ENCODE assay signal across 1 cellular context in the genomic region with DNA sequence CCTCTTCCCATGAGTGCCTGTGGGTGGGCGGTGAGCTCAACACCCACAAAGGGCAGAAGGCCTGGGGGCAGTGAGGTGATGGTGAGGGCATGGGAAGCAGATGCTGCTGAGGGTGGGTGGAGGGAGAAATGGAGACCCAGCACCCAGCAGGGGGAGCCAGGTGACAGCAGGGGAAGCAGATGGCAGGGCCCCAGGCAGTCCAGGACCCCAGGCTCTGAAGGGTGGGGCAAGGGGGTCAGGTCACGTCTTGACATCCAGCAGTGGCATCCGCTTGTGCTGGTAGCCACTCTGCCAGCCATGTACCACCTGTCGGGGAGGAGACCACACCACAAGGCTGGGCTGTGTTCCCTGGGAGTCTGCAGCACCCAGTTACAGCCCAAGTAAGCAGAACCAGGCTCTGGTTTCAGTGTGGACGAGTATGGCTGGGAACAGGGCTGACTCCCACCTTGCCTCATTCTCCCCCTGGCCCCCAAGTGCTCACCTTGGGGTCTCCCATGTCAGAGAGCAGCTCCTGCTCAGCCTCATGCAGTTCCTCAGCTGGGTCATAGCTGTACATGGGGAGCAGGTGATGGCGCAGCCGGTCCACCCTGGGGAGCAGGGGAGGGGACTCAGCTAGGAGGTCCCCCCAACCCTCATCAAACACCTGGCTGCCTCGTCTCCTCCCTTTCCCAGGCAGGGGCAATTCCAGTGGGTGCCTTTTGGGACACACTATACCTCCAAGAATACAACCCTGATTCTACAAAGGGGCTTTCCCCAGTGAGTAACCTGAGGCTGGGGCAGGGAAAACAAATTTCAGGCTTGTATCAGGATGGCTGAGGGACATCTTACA.
TF ChIP-seq lines count a peak whose summit lies in the region.

No MANE protein-coding gene starts in this region.

TF ChIP-seq in HEK293, 187 proteins besides CTCF, POLR2A, EP300 and RAD21 (continued from another document):
- TF ChIP-seq, protein P1, sequence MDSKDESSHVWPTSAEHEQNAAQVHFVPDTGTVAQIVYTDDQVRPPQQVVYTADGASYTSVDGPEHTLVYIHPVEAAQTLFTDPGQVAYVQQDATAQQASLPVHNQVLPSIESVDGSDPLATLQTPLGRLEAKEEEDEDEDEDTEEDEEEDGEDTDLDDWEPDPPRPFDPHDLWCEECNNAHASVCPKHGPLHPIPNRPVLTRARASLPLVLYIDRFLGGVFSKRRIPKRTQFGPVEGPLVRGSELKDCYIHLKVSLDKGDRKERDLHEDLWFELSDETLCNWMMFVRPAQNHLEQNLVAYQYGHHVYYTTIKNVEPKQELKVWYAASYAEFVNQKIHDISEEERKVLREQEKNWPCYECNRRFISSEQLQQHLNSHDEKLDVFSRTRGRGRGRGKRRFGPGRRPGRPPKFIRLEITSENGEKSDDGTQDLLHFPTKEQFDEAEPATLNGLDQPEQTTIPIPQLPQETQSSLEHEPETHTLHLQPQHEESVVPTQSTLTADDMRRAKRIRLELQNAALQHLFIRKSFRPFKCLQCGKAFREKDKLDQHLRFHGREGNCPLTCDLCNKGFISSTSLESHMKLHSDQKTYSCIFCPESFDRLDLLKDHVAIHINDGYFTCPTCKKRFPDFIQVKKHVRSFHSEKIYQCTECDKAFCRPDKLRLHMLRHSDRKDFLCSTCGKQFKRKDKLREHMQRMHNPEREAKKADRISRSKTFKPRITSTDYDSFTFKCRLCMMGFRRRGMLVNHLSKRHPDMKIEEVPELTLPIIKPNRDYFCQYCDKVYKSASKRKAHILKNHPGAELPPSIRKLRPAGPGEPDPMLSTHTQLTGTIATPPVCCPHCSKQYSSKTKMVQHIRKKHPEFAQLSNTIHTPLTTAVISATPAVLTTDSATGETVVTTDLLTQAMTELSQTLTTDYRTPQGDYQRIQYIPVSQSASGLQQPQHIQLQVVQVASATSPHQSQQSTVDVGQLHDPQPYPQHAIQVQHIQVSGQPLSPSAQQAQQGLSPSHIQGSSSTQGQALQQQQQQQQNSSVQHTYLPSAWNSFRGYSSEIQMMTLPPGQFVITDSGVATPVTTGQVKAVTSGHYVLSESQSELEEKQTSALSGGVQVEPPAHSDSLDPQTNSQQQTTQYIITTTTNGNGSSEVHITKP (tag by site-specific recombination; IDR thresholded peaks at IDR 0.05), result 0 out of 2 replicates have a peak, but pooled peaks have one; percentile 13
- TF ChIP-seq ZBTB17 (tag by site-specific recombination; IDR thresholded peaks at IDR 0.05) (peak; percentile 52), ZNF169 (tag by site-specific recombination; IDR thresholded peaks at IDR 0.05) (no peak), ZNF121 (tag by site-specific recombination; IDR thresholded peaks at IDR 0.05) (no peak), ZIC2 (tag by site-specific recombination; IDR thresholded peaks at IDR 0.05) (peak; percentile 93), ZNF747 (tag by site-specific recombination; IDR thresholded peaks at IDR 0.05) (no peak), ZNF23 (tag by site-specific recombination; IDR thresholded peaks at IDR 0.05; ENCODE audit: borderline replicate concordance) (no peak), ZNF266 (tag by site-specific recombination; IDR thresholded peaks at IDR 0.05; ENCODE audit: low read depth) (no peak), ZNF140 (tag by site-specific recombination; IDR thresholded peaks at IDR 0.05) (no peak), ZFHX2 (tag by site-specific recombination; conservative IDR thresholded peaks at IDR 0.05) (peak; percentile 98), ZNF654 (tag by site-specific recombination; IDR thresholded peaks at IDR 0.05; ENCODE audit: low read depth) (peak; percentile 34)
- TF ChIP-seq, protein P2, sequence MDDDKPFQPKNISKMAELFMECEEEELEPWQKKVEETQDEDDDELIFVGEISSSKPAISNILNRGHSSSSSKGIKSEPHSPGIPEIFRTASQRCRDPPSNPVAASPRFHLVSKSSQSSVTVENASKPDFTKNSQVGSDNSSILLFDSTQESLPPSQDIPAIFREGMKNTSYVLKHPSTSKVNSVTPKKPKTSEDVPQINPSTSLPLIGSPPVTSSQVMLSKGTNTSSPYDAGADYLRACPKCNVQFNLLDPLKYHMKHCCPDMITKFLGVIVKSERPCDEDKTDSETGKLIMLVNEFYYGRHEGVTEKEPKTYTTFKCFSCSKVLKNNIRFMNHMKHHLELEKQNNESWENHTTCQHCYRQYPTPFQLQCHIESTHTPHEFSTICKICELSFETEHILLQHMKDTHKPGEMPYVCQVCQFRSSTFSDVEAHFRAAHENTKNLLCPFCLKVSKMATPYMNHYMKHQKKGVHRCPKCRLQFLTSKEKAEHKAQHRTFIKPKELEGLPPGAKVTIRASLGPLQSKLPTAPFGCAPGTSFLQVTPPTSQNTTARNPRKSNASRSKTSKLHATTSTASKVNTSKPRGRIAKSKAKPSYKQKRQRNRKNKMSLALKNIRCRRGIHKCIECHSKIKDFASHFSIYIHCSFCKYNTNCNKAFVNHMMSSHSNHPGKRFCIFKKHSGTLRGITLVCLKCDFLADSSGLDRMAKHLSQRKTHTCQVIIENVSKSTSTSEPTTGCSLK (tag by site-specific recombination; IDR thresholded peaks at IDR 0.05), result no peak
- TF ChIP-seq, protein P3, sequence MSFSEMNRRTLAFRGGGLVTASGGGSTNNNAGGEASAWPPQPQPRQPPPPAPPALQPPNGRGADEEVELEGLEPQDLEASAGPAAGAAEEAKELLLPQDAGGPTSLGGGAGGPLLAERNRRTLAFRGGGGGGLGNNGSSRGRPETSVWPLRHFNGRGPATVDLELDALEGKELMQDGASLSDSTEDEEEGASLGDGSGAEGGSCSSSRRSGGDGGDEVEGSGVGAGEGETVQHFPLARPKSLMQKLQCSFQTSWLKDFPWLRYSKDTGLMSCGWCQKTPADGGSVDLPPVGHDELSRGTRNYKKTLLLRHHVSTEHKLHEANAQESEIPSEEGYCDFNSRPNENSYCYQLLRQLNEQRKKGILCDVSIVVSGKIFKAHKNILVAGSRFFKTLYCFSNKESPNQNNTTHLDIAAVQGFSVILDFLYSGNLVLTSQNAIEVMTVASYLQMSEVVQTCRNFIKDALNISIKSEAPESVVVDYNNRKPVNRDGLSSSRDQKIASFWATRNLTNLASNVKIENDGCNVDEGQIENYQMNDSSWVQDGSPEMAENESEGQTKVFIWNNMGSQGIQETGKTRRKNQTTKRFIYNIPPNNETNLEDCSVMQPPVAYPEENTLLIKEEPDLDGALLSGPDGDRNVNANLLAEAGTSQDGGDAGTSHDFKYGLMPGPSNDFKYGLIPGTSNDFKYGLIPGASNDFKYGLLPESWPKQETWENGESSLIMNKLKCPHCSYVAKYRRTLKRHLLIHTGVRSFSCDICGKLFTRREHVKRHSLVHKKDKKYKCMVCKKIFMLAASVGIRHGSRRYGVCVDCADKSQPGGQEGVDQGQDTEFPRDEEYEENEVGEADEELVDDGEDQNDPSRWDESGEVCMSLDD (tag by site-specific recombination; IDR thresholded peaks at IDR 0.05), result peak; percentile 70; the same call in 1 of the 2 replicates
